9 cellular contexts compared by ENCODE assay signal in genomic region chr19:6767357-6768235, GRCh38. TPM values are rescaled to one million over a fixed set of nuclear protein-coding genes. Genes with fewer than 3 reads are reported as not detected.
DNase-seq lines count a peak whose midpoint lies in the region; ATAC-seq, FAIRE-seq and TF ChIP-seq lines count a peak whose summit lies in the region.
"Had no signal": no experiment of that assay in that cellular context is flagged by ENCODE, and none has a peak within 500 bp of the region (broad histone marks: within the 10 kb centered on the region; RNA-seq: fewer than 3 reads in every experiment).

SH2D3A (minus strand) TSS chr19:6767435; CDS start chr19:6763748, 3,687 bp downstream.

- H3K27me3 ChIP-seq in bronchial epithelial cell (ENCODE audit: control insufficient read depth, insufficient read depth, low read length) (no peaks in the 10 kb centered on the region), liver (ENCODE audit: control insufficient read depth in 4 of 4, insufficient read depth in 4 of 4, low read length in 3 of 4) (no peaks in the 10 kb centered on the region)

- peak within 1 kb of the TSS; percentile 34 to 57 for H3K27ac ChIP-seq in liver (ENCODE audit: low read depth in 1 of 2, low read length in 2 of 2)

- H3K4me1 Mint-ChIP-seq in WTC11, result peaks cover 20% of the 10 kb centered on the region

- POLR2A ChIA-PET in WTC11 (lab: Charles Lee), result interaction anchor here (1.0 to 4.5 kb wide), 4 partner anchors 14 to 395 kb away, joined by 3 to 40 read pairs (median 12); partner anchors contain the start of genes ALKBH7 and GPR108

- peak within 1 kb of the TSS; percentile 89 for H3K4me3 Mint-ChIP-seq in WTC11

- no peaks in the 10 kb centered on the region; the same call in 1 of the 2 replicates for H3K27me3 Mint-ChIP-seq in WTC11 (ENCODE audit: low read depth)

- no peak for TF ChIP-seq RAD21 in liver (IDR thresholded peaks at IDR 0.05)

- H3K9ac ChIP-seq in liver (ENCODE audit: low read depth in 1 of 2, low read length in 2 of 2), result peak within 1 kb of the TSS in 1 of 2 donors; percentile 25

- 4% methylated on average over 47 of the region's 47 CpGs for WGBS in liver

- H3K9me3 Mint-ChIP-seq in WTC11, result no peaks in the 10 kb centered on the region

- H3K9me3 ChIP-seq in liver (ENCODE audit: control insufficient read depth in 4 of 4, low read length in 3 of 4), result no peaks in the 10 kb centered on the region

- peaks cover 12 to 26% (median 19%) of the 10 kb centered on the region in 4 donors for H3K4me1 ChIP-seq in liver (ENCODE audit: control insufficient read depth in 4 of 4, insufficient read depth in 4 of 4, low read length in 3 of 4)

- H3K36me3 ChIP-seq in bronchial epithelial cell (ENCODE audit: control insufficient read depth, insufficient read depth, low read length), result peaks cover 5% of the 10 kb centered on the region
- H3K36me3 ChIP-seq in liver (ENCODE audit: control insufficient read depth in 4 of 4, insufficient read depth in 3 of 4, low read depth in 1 of 4, low read length in 3 of 4), result no peaks in the 10 kb centered on the region

- ATAC-seq in GM18499 (IDR thresholded peaks at IDR 0.05; ENCODE audit: insufficient read depth, unreplicated experiment) (peak; percentile 45), HG02840 (IDR thresholded peaks at IDR 0.05; ENCODE audit: low FRiP score, unreplicated experiment) (peak; percentile 71), WTC11 (peak; percentile 83)

- DNase-seq in NCI-H1930 (lab: John Stamatoyannopoulos, UW), result peak; percentile 11 to 21
- DNase-seq in WTC11 (ENCODE audit: low spot score), result peak; percentile 97
- DNase-seq in bronchial epithelial cell (ENCODE audit: low read depth), result peak; percentile 90
- DNase-seq in stimulated activated CD8-positive, alpha-beta memory T cell treated with anti-CD3 and anti-CD28 coated beads, Interleukin-12 subunit alpha, Interleukin-12 subunit beta, amount 100 ng/mL, for 4 hours (ENCODE audit: low read depth), result peak; percentile 87
- DNase-seq in NCI-H1694 (lab: John Stamatoyannopoulos, UW), result no peak

- no peak for TF ChIP-seq CTCF in WTC11 (IDR thresholded peaks at IDR 0.05)
- TF ChIP-seq CTCF in bronchial epithelial cell (IDR thresholded peaks at IDR 0.05; ENCODE audit: insufficient read depth, low read length, severe bottlenecking), result no peak
- TF ChIP-seq CTCF in liver (IDR thresholded peaks at IDR 0.05; ENCODE audit: low read depth, low read length, missing input control), result no peak

- CTCF ChIA-PET in WTC11 (lab: Charles Lee), result interaction anchor here (1.0 to 4.0 kb wide), 8 partner anchors 13 to 332 kb away, joined by 3 to 36 read pairs (median 10); partner anchors contain the start of gene GPR108

- H3K36me3 Mint-ChIP-seq in WTC11, result peaks cover under 1% of the 10 kb centered on the region; the same call in 1 of the 2 replicates

- H3K4me3 ChIP-seq in bronchial epithelial cell (ENCODE audit: low read depth, low read length) (peak within 1 kb of the TSS; percentile 74), liver (ENCODE audit: low read depth in 1 of 3, low read length in 3 of 3) (peak within 1 kb of the TSS in 2 of 3 donors; percentile 13 to 36)

- FAIRE-seq in bronchial epithelial cell (lab: Jason Lieb, UNC), result no peak

- H3K27ac Mint-ChIP-seq in WTC11, result peak within 1 kb of the TSS; percentile 100

TF ChIP-seq in WTC11, 78 proteins besides CTCF, POLR2A, EP300 and RAD21 (continues in another document):
- TF ChIP-seq SP1 (CRISPR knock-in tag; conservative IDR thresholded peaks at IDR 0.05), result peak; percentile 77
- TF ChIP-seq SMAD3 (CRISPR knock-in tag; IDR thresholded peaks at IDR 0.05; ENCODE audit: borderline replicate concordance), result no peak
- no peak for TF ChIP-seq ZMAT4 (CRISPR knock-in tag; IDR thresholded peaks at IDR 0.05)
- TF ChIP-seq ZNF263 (CRISPR knock-in tag; IDR thresholded peaks at IDR 0.05; ENCODE audit: low read depth), result no peak
- no peak; the same call in 1 of the 2 replicates for TF ChIP-seq FOXK1 (CRISPR knock-in tag; IDR thresholded peaks at IDR 0.05)
- TF ChIP-seq ERG (CRISPR knock-in tag; IDR thresholded peaks at IDR 0.05), result no peak

TF ChIP-seq in liver, 16 proteins besides CTCF, POLR2A, EP300 and RAD21:
- no peak for TF ChIP-seq HNF4G (IDR thresholded peaks at IDR 0.05)
- peak; percentile 39 for TF ChIP-seq SP1 (IDR thresholded peaks at IDR 0.05)

RNA-seq across cellular contexts. Expression of gene SH2D3A, which starts in this region (rescaled TPM):
- total RNA-seq in WTC11 (2021) (25.1 to 30.3 TPM (median 26.7 TPM) in 3 replicates), bronchial epithelial cell (69.6 and 88.5 TPM in 2 replicates), liver (1 to 10 TPM in 1 of 2 donors, under 1 TPM in 1; 0.23 to 1.0 TPM)
- polyA plus RNA-seq in liver, result 1 to 10 TPM in 1 of 2 donors, under 1 TPM in 1; 0.54 to 1.0 TPM
- total RNA-seq: myocyte had no signal

Comparison
In these comparisons a context has a peak if more than half of its experiments do, and no peak if none do; other contexts are left out.
1. RNA of gene SH2D3A (total RNA-seq): 69.6 to 88.5 TPM in bronchial epithelial cell and 25.1 to 30.3 TPM in WTC11; 0.23 to 1.0 TPM in liver; every median in the first group is over 10 times any median in the second.
2. Peak in every context shown above with its lines, with median percentiles within 50 percentile points of each other: ATAC-seq.